ENCODE assay signal across 8 cellular contexts in genomic region chr15:56869573-56869972, GRCh38. TPM values are rescaled to one million over a fixed set of nuclear protein-coding genes. Genes with fewer than 3 reads are reported as not detected.
DNase-seq lines count a peak whose midpoint lies in the region; ATAC-seq and TF ChIP-seq lines count a peak whose summit lies in the region.

No MANE protein-coding gene starts in this region.

- no peak overlapping the region for H3K27ac Mint-ChIP-seq in natural killer cell

- no peak overlapping the region for H3K4me3 ChIP-seq in brain microvascular endothelial cell (ENCODE audit: low read depth, low read length)

- DNase-seq in NCI-H2196 (lab: John Stamatoyannopoulos, UW; ENCODE audit: unreplicated experiment) (peak; percentile 2), NCI-H2196 treated with DMSO at 0.1 percent for 48 hours (lab: John Stamatoyannopoulos, UW; ENCODE audit: unreplicated experiment) (no peak), NCI-H69 (lab: John Stamatoyannopoulos, UW) (peak; percentile 66), brain microvascular endothelial cell (peak; percentile 27), medulla oblongata (ENCODE audit: extremely low spot score) (peak; percentile 48), ureter (ENCODE audit: low spot score) (no peak), natural killer cell (no peak)

- in situ Hi-C loops in brain microvascular endothelial cell (cut with HindIII; ENCODE audit: low pct_ligation_motif_present, low sequenced_read_pairs), result no loop called here

- no peak overlapping the region for H3K27ac ChIP-seq in brain microvascular endothelial cell

- ATAC-seq in GM18511 (IDR thresholded peaks at IDR 0.05; ENCODE audit: unreplicated experiment) (no peak), natural killer cell (no peak)

- H3K4me1 Mint-ChIP-seq in natural killer cell, result no peaks in the 10 kb centered on the region

- no peaks in the 10 kb centered on the region for H3K27me3 Mint-ChIP-seq in natural killer cell (ENCODE audit: low read depth in 2 of 2)

- H3K36me3 Mint-ChIP-seq in natural killer cell, result no peaks in the 10 kb centered on the region

- peak; percentile 63 for TF ChIP-seq CTCF in brain microvascular endothelial cell (IDR thresholded peaks at IDR 0.05; ENCODE audit: low read depth, low read length, missing control alignments)
- TF ChIP-seq CTCF in natural killer cell (IDR thresholded peaks at IDR 0.05), result no peak

- intact Hi-C loops in natural killer cell (cut with micrococcal nuclease), result loop anchor here (10.0 kb wide), 1 partner anchor 375 kb away; no protein-coding TSS in a partner anchor

- no peak overlapping the region for H3K4me3 Mint-ChIP-seq in natural killer cell

- no peaks in the 10 kb centered on the region for H3K27me3 ChIP-seq in brain microvascular endothelial cell (replicated peaks)

- H3K9me3 Mint-ChIP-seq in natural killer cell, result no peaks in the 10 kb centered on the region

- no peaks in the 10 kb centered on the region for H3K36me3 ChIP-seq in brain microvascular endothelial cell (replicated peaks)

RNA-seq across cellular contexts. Expression of gene TCF12, which starts 48.9 kb away (rescaled TPM):
- total RNA-seq in ureter, result 158 TPM
- 100 to 1,000 TPM in 2 of 3 donors, 10 to 100 TPM in 1; 84.1 to 111 (median 107) TPM for total RNA-seq in natural killer cell

Comparison
In these comparisons a context has a peak if more than half of its experiments do, and no peak if none do; other contexts are left out.
1. DNase-seq: peak in NCI-H2196 (single experiment), NCI-H69 (single experiment), brain microvascular endothelial cell (single experiment) and medulla oblongata (single experiment); none in NCI-H2196 treated with DMSO at 0.1 percent for 48 hours (single experiment), ureter (single experiment) and natural killer cell (single experiment).